ENCODE assay signal across 8 cellular contexts in genomic region chrX:103630171-103630511, GRCh38. TPM values are rescaled to one million over a fixed set of nuclear protein-coding genes. Genes with fewer than 3 reads are reported as not detected.
A peak's percentile ranks its signal among the peaks of the same experiment; 100 is the strongest.
DNase-seq lines count a peak whose midpoint lies in the region; ATAC-seq and TF ChIP-seq lines count a peak whose summit lies in the region.

No MANE protein-coding gene starts in this region.

- peak overlapping the region; percentile 70 for H3K9ac ChIP-seq in NT2/D1 (ENCODE audit: insufficient read length, low read depth)

- POLR2A ChIA-PET in Caco-2 (lab: Charles Lee): interaction anchor here (0.6 to 1.3 kb wide), 4 partner anchors 44 to 97 kb away, joined by 3 to 17 read pairs (median 4); partner anchors contain the start of genes MORF4L2 and TCEAL4

- no peak for DNase-seq in Caco-2
- no peak for DNase-seq in NT2/D1 (ENCODE audit: low read depth, low spot score)
- DNase-seq in endothelial cell (ENCODE audit: low spot score): no peak
- DNase-seq in osteoblast (ENCODE audit: insufficient read length, low spot score, missing footprints): no peak
- no peak for DNase-seq in cortex of kidney (lab: John Stamatoyannopoulos, UW)

- H3K9me3 ChIP-seq in Caco-2 (no peaks in the 10 kb centered on the region), NT2/D1 (ENCODE audit: insufficient read depth, low read length) (no peaks in the 10 kb centered on the region), osteoblast (ENCODE audit: low read depth, low read length) (no peaks in the 10 kb centered on the region)

- H3K27me3 ChIP-seq in Caco-2 (replicated peaks; ENCODE audit: control insufficient read depth, insufficient read depth, low read length): no peaks in the 10 kb centered on the region
- no peaks in the 10 kb centered on the region for H3K27me3 ChIP-seq in NT2/D1 (ENCODE audit: insufficient read depth, insufficient read length)
- peaks cover 13% of the 10 kb centered on the region for H3K27me3 ChIP-seq in osteoblast (ENCODE audit: insufficient read depth, low read length)

- peak overlapping the region; percentile 90 for H2AFZ ChIP-seq in osteoblast (ENCODE audit: low read length)

- CTCF ChIA-PET in Caco-2 (lab: Charles Lee): interaction anchor here (0.6 to 1.2 kb wide), 12 partner anchors 8 to 201 kb away, joined by 3 to 12 read pairs (median 4); partner anchors contain the start of gene TCEAL3

- H3K4me1 Mint-ChIP-seq in Caco-2 (ENCODE audit: low read depth, unreplicated experiment): peaks cover 12% of the 10 kb centered on the region
- peaks cover 5% of the 10 kb centered on the region for H3K4me1 Mint-ChIP-seq in endothelial cell (ENCODE audit: unreplicated experiment)

- no peaks in the 10 kb centered on the region for H3K36me3 ChIP-seq in Caco-2 (ENCODE audit: control insufficient read depth, insufficient read depth, low read length)
- peaks cover 3% of the 10 kb centered on the region for H3K36me3 ChIP-seq in NT2/D1 (ENCODE audit: insufficient read depth, insufficient read length, low read length)
- H3K36me3 ChIP-seq in osteoblast (ENCODE audit: insufficient read depth, low read length): no peaks in the 10 kb centered on the region

- peak overlapping the region; percentile 92 for H3K4me3 Mint-ChIP-seq in Caco-2 (ENCODE audit: unreplicated experiment)
- H3K4me3 Mint-ChIP-seq in endothelial cell (ENCODE audit: unreplicated experiment): peak overlapping the region; percentile 90

- H3K4me1 ChIP-seq in Caco-2: no peaks in the 10 kb centered on the region
- peaks cover 2% of the 10 kb centered on the region for H3K4me1 ChIP-seq in NT2/D1 (ENCODE audit: insufficient read depth, insufficient read length)
- H3K4me1 ChIP-seq in osteoblast (ENCODE audit: insufficient read depth, low read length): peaks cover 3% of the 10 kb centered on the region

- no TSS peak for BruUV-seq in Caco-2 (replicated peaks; lab: Mats Ljungman, UMichigan)

- H3K36me3 Mint-ChIP-seq in Caco-2 (ENCODE audit: insufficient read depth, unreplicated experiment) (peaks cover 5% of the 10 kb centered on the region), endothelial cell (ENCODE audit: low read depth, unreplicated experiment) (no peaks in the 10 kb centered on the region)

- H3K27me3 Mint-ChIP-seq in Caco-2 (ENCODE audit: insufficient read depth, unreplicated experiment) (no peaks in the 10 kb centered on the region), endothelial cell (ENCODE audit: unreplicated experiment) (no peaks in the 10 kb centered on the region)

- H3K4me2 ChIP-seq in osteoblast (ENCODE audit: insufficient read depth, low read length): peak overlapping the region; percentile 72

- TF ChIP-seq CTCF in Caco-2 (IDR thresholded peaks at IDR 0.05; ENCODE audit: insufficient read depth in 1 of 2, low read depth in 1 of 2, low read length in 1 of 2, severe bottlenecking in 1 of 2, unreplicated experiment in 1 of 2) (no peak), endothelial cell (IDR thresholded peaks at IDR 0.05; ENCODE audit: unreplicated experiment) (no peak), osteoblast (IDR thresholded peaks at IDR 0.05; ENCODE audit: extremely low read depth, low read depth, low read length) (no peak)

- intact Hi-C loops in Caco-2 (cut with micrococcal nuclease; ENCODE audit: unreplicated experiment): loop anchor here (1.0 kb wide), 1 partner anchor 97 kb away; no protein-coding TSS in a partner anchor

- no peaks in the 10 kb centered on the region for H3K9me3 Mint-ChIP-seq in Caco-2 (ENCODE audit: unreplicated experiment)
- H3K9me3 Mint-ChIP-seq in endothelial cell (ENCODE audit: unreplicated experiment): no peaks in the 10 kb centered on the region

- no peaks in the 10 kb centered on the region for H4K20me1 ChIP-seq in osteoblast (ENCODE audit: insufficient read depth, low read length)

- H3K27ac Mint-ChIP-seq in Caco-2 (ENCODE audit: unreplicated experiment) (peak overlapping the region; percentile 84), endothelial cell (ENCODE audit: unreplicated experiment) (peak overlapping the region; percentile 45)

- peak overlapping the region; percentile 75 for H3K4me3 ChIP-seq in Caco-2 (ENCODE audit: low read depth, low read length)
- H3K4me3 ChIP-seq in NT2/D1 (ENCODE audit: insufficient read length, low read depth): peak overlapping the region; percentile 74
- peak overlapping the region; percentile 82 for H3K4me3 ChIP-seq in osteoblast (ENCODE audit: insufficient read depth, low read length)

- H3K79me2 ChIP-seq in osteoblast (ENCODE audit: insufficient read depth, low read length): peaks cover 18% of the 10 kb centered on the region

- ATAC-seq in HG03469 (IDR thresholded peaks at IDR 0.05; ENCODE audit: unreplicated experiment) (no peak), HG02981 (IDR thresholded peaks at IDR 0.05; ENCODE audit: unreplicated experiment) (no peak), HG03108 (IDR thresholded peaks at IDR 0.05; ENCODE audit: unreplicated experiment) (no peak)

- peak overlapping the region; percentile 74 for H3K27ac ChIP-seq in osteoblast (ENCODE audit: low read depth, low read length)

RNA-seq across cellular contexts. Expression of gene TCEAL1, which starts 1.4 kb away (rescaled TPM):
- 11.6 and 11.8 TPM in 2 replicates for total RNA-seq in Caco-2 (2022)
- total RNA-seq in endothelial cell (ENCODE audit: unreplicated experiment): 12.5 TPM
- 33.0 and 38.7 TPM in 2 replicates for total RNA-seq in osteoblast

RNA-seq across cellular contexts. Expression of gene TCEAL3, which starts 22.4 kb away (rescaled TPM):
- total RNA-seq in Caco-2 (2022) (2.7 and 3.3 TPM in 2 replicates), endothelial cell (ENCODE audit: unreplicated experiment) (12.2 TPM), osteoblast (12.7 and 13.0 TPM in 2 replicates)

RNA-seq across cellular contexts. Expression of gene TCEAL4, which starts 44.8 kb away (rescaled TPM):
- total RNA-seq in Caco-2 (2022): 39.0 and 42.3 TPM in 2 replicates
- total RNA-seq in endothelial cell (ENCODE audit: unreplicated experiment): 95.5 TPM
- 38.3 and 45.6 TPM in 2 replicates for total RNA-seq in osteoblast

RNA-seq across cellular contexts. Expression of gene MORF4L2, which starts 56.4 kb away (rescaled TPM):
- 314 and 322 TPM in 2 replicates for total RNA-seq in Caco-2 (2022)
- 362 TPM for total RNA-seq in endothelial cell (ENCODE audit: unreplicated experiment)
- 678 and 953 TPM in 2 replicates for total RNA-seq in osteoblast
